ENCODE assay signal across 8 cellular contexts in the genomic region with DNA sequence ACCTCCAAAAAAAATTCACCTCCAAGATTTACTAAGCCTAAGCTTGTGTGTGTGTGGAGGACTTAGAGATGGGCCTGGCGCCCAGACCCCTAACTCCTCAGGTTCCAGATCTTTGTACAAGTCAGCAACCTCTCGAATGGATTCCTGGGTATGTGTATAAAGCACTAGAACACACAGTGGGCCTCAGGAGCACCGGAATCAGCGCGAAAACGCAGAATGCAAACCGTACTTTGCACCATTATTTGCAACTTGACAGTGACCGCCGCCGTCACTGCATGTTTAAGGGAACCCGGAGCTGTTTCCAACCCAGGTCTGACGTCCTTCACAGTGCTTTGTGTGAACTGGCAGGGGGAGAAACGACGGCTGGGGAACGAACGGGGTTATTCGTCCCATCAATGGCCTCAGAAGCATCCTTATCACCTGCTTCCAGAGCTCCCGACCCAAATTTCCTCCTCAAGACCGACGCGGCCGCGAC. TPM values are rescaled to one million over a fixed set of nuclear protein-coding genes. Genes with fewer than 3 reads are reported as not detected.
DNase-seq lines count a peak whose midpoint lies in the region; ATAC-seq and TF ChIP-seq lines count a peak whose summit lies in the region.

No MANE protein-coding gene starts in this region.

- H3K9ac ChIP-seq in rectal smooth muscle tissue (ENCODE audit: low read length), result peak overlapping the region; percentile 84

- CTCF ChIA-PET in activated CD4-positive, alpha-beta memory T cell treated with anti-CD3 and anti-CD28 coated beads, Interleukin-2, amount 10 ng/mL, durations not matched to agents 7 days and 5 days (lab: Charles Lee), result interaction anchor here (0.6 to 1.2 kb wide), 4 partner anchors 50 to 518 kb away, joined by 3 to 5 read pairs (median 4); a partner anchor contains a TSS

- no peak for TF ChIP-seq CTCF in HFF-Myc (IDR thresholded peaks at IDR 0.05; ENCODE audit: low read depth, low read length, missing control alignments)
- no peak for TF ChIP-seq CTCF in glutamatergic neuron (IDR thresholded peaks at IDR 0.05; ENCODE audit: partially characterized antibody, unreplicated experiment)

- no peaks in the 10 kb centered on the region for H3K27me3 Mint-ChIP-seq in activated CD4-positive, alpha-beta memory T cell treated with anti-CD3 and anti-CD28 coated beads, Interleukin-2, amount 10 ng/mL, durations not matched to agents 7 days and 5 days
- peaks cover 22% of the 10 kb centered on the region for H3K27me3 Mint-ChIP-seq in glutamatergic neuron (ENCODE audit: unreplicated experiment)

- H3K27ac Mint-ChIP-seq in activated CD4-positive, alpha-beta memory T cell treated with anti-CD3 and anti-CD28 coated beads, Interleukin-2, amount 10 ng/mL, durations not matched to agents 7 days and 5 days, result peak overlapping the region; percentile 44
- peak overlapping the region; percentile 95 for H3K27ac Mint-ChIP-seq in glutamatergic neuron (ENCODE audit: unreplicated experiment)

- H3K27me3 ChIP-seq in rectal smooth muscle tissue (ENCODE audit: control insufficient read depth, insufficient read depth, low read length), result no peaks in the 10 kb centered on the region

- DNase-seq in COR-L47 (lab: John Stamatoyannopoulos, UW) (peak; percentile 15), HFF-Myc (ENCODE audit: extremely low read depth, low read depth) (no peak), glutamatergic neuron (no peak), posterior vena cava (ENCODE audit: low spot score) (no peak)
- peak; percentile 26 for DNase-seq in activated CD4-positive, alpha-beta memory T cell treated with anti-CD3 and anti-CD28 coated beads, Interleukin-2, amount 10 ng/mL, durations not matched to agents 7 days and 5 days

- intact Hi-C loops in posterior vena cava (cut with DNase I), result no loop called here

- peaks cover 37% of the 10 kb centered on the region for H3K36me3 ChIP-seq in rectal smooth muscle tissue (ENCODE audit: control insufficient read depth, insufficient read depth, low read length)

- H3K4me3 ChIP-seq in HFF-Myc (replicated peaks; ENCODE audit: low read depth, low read length) (peak overlapping the region; percentile 75), rectal smooth muscle tissue (ENCODE audit: low read length) (peak overlapping the region; percentile 97)

- H3K9me3 Mint-ChIP-seq in activated CD4-positive, alpha-beta memory T cell treated with anti-CD3 and anti-CD28 coated beads, Interleukin-2, amount 10 ng/mL, durations not matched to agents 7 days and 5 days, result peaks cover 49% of the 10 kb centered on the region
- H3K9me3 Mint-ChIP-seq in glutamatergic neuron (ENCODE audit: unreplicated experiment), result peaks cover 38% of the 10 kb centered on the region

- peaks cover 7% of the 10 kb centered on the region for H3K4me1 ChIP-seq in rectal smooth muscle tissue (ENCODE audit: control insufficient read depth, insufficient read depth, low read length)

- H3K4me1 Mint-ChIP-seq in activated CD4-positive, alpha-beta memory T cell treated with anti-CD3 and anti-CD28 coated beads, Interleukin-2, amount 10 ng/mL, durations not matched to agents 7 days and 5 days, result peaks cover 30% of the 10 kb centered on the region
- H3K4me1 Mint-ChIP-seq in glutamatergic neuron (ENCODE audit: low read depth, unreplicated experiment), result peaks cover 8% of the 10 kb centered on the region

- ATAC-seq in HG03565 (IDR thresholded peaks at IDR 0.05; ENCODE audit: unreplicated experiment) (no peak), GM19463 (IDR thresholded peaks at IDR 0.05; ENCODE audit: unreplicated experiment) (no peak)

- H3K4me3 Mint-ChIP-seq in activated CD4-positive, alpha-beta memory T cell treated with anti-CD3 and anti-CD28 coated beads, Interleukin-2, amount 10 ng/mL, durations not matched to agents 7 days and 5 days, result peak overlapping the region; percentile 77
- H3K4me3 Mint-ChIP-seq in glutamatergic neuron (ENCODE audit: unreplicated experiment), result peak overlapping the region; percentile 94

- peak overlapping the region; percentile 78 for H3K27ac ChIP-seq in rectal smooth muscle tissue (ENCODE audit: low read depth, low read length)

- POLR2A ChIA-PET in activated CD4-positive, alpha-beta memory T cell treated with anti-CD3 and anti-CD28 coated beads, Interleukin-2, amount 10 ng/mL, durations not matched to agents 7 days and 5 days (lab: Charles Lee), result interaction anchor here (0.8 to 2.5 kb wide), 14 partner anchors 23 to 502 kb away, joined by 3 to 17 read pairs (median 5); a partner anchor contains a TSS

- peaks cover 91% of the 10 kb centered on the region for H3K36me3 Mint-ChIP-seq in activated CD4-positive, alpha-beta memory T cell treated with anti-CD3 and anti-CD28 coated beads, Interleukin-2, amount 10 ng/mL, durations not matched to agents 7 days and 5 days (ENCODE audit: low read depth)
- H3K36me3 Mint-ChIP-seq in glutamatergic neuron (ENCODE audit: unreplicated experiment), result peaks cover 71% of the 10 kb centered on the region

RNA-seq across cellular contexts. Expression of a gene that starts 0.7 kb away (rescaled TPM):
- 1 to 10 TPM; 9.6 to 9.7 TPM for total RNA-seq in activated CD4-positive, alpha-beta memory T cell treated with anti-CD3 and anti-CD28 coated beads, Interleukin-2, amount 10 ng/mL, durations not matched to agents 7 days and 5 days
- total RNA-seq in glutamatergic neuron (ENCODE audit: unreplicated experiment) (58.2 TPM), posterior vena cava (10 to 100 TPM in 1 of 2 donors, 1 to 10 TPM in 1; 9.0 to 10.1 TPM)

RNA-seq across cellular contexts. Expression of a gene that starts 27.6 kb away (rescaled TPM):
- total RNA-seq in activated CD4-positive, alpha-beta memory T cell treated with anti-CD3 and anti-CD28 coated beads, Interleukin-2, amount 10 ng/mL, durations not matched to agents 7 days and 5 days, result under 1 TPM in 1 of 2 experiments, not detected in 1; 0.40 TPM
- total RNA-seq in glutamatergic neuron (ENCODE audit: unreplicated experiment) (1.6 TPM), posterior vena cava (1 to 10 TPM in 1 of 2 donors, under 1 TPM in 1; 0.74 to 1.0 TPM)

RNA-seq across cellular contexts. Expression of a gene that starts 31.9 kb away (rescaled TPM):
- not detected for total RNA-seq in activated CD4-positive, alpha-beta memory T cell treated with anti-CD3 and anti-CD28 coated beads, Interleukin-2, amount 10 ng/mL, durations not matched to agents 7 days and 5 days
- 7.7 TPM for total RNA-seq in glutamatergic neuron (ENCODE audit: unreplicated experiment)
- not detected for total RNA-seq in posterior vena cava

RNA-seq across cellular contexts. Expression of a gene that starts 54.4 kb away (rescaled TPM):
- 1 to 10 TPM; 5.8 to 6.1 TPM for total RNA-seq in activated CD4-positive, alpha-beta memory T cell treated with anti-CD3 and anti-CD28 coated beads, Interleukin-2, amount 10 ng/mL, durations not matched to agents 7 days and 5 days
- total RNA-seq in glutamatergic neuron (ENCODE audit: unreplicated experiment) (11.0 TPM), posterior vena cava (1 to 10 TPM; 6.6 to 6.8 TPM)

RNA-seq across cellular contexts. Expression of a gene that starts 57.1 kb away (rescaled TPM):
- not detected for total RNA-seq in activated CD4-positive, alpha-beta memory T cell treated with anti-CD3 and anti-CD28 coated beads, Interleukin-2, amount 10 ng/mL, durations not matched to agents 7 days and 5 days
- total RNA-seq in glutamatergic neuron (ENCODE audit: unreplicated experiment) (16.6 TPM), posterior vena cava (1 to 10 TPM; 4.1 to 5.5 TPM)

Comparison
In these comparisons a context has a peak if more than half of its experiments do, and no peak if none do; other contexts are left out.
1. DNase-seq: peak in COR-L47 (single experiment) and activated CD4-positive, alpha-beta memory T cell treated with anti-CD3 and anti-CD28 coated beads, Interleukin-2, amount 10 ng/mL, durations not matched to agents 7 days and 5 days (single experiment); none in HFF-Myc (single experiment), glutamatergic neuron (single experiment) and posterior vena cava (single experiment).